In the genomic region with DNA sequence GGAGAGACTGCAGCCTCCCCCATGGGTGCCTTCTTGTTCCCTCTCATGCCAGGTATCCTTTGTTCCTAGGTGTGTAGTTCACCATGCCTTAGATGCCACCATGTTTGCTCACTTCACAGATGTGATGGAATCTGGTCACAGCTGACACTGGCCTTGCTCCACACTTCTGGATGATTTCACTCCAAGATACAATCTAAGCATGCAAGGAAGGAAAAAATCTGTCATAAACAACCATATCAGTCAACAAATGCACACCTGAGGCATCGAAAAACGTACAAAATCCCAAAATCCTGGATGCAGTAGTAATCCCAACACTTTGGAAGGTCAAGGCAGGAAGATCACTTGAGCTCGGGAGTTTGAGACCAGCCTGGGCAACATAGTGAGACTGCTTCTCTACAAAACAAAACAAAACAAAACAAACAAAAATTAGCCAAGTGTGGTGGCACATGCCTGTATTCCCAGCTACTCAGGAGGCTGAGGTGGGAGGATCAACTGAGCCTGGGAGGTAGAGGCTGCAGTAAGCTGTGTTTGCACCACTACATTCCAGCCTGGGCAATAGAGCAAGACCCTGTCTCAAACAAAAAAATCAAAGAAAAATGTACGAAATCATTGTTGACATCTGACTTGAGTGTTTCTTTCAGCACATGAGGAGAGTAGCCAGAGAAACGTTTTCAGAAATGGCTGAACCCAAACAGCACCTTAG, we compare ENCODE assay signal across 1 cellular context.
TF ChIP-seq lines count a peak whose summit lies in the region.

No MANE protein-coding gene starts in this region.

TF ChIP-seq in HEK293, 187 proteins besides CTCF, POLR2A, EP300 and RAD21:
- TF ChIP-seq ZNF121 (tag by site-specific recombination; IDR thresholded peaks at IDR 0.05): 0 out of 2 replicates have a peak, but pooled peaks have one; percentile 52
- TF ChIP-seq ZNF37A (tag by site-specific recombination; IDR thresholded peaks at IDR 0.05): no peak
